8 cellular contexts compared by ENCODE assay signal in genomic region chr3:15360786-15361493, GRCh38. TPM values are rescaled to one million over a fixed set of nuclear protein-coding genes. Genes with fewer than 3 reads are reported as not detected.
A peak's percentile ranks its signal among the peaks of the same experiment; 100 is the strongest.
DNase-seq lines count a peak whose midpoint lies in the region; ATAC-seq and TF ChIP-seq lines count a peak whose summit lies in the region.

No MANE protein-coding gene starts in this region.

- no peaks in the 10 kb centered on the region for H3K27me3 ChIP-seq in CD4-positive, alpha-beta T cell (ENCODE audit: control insufficient read depth, insufficient read depth, low read length)

- H3K27ac Mint-ChIP-seq in CD4-positive, alpha-beta T cell, result peak overlapping the region; percentile 28
- H3K27ac Mint-ChIP-seq in activated naive CD8-positive, alpha-beta T cell treated with anti-CD3 and anti-CD28 coated beads, Interleukin-2, amount 10 ng/mL, durations not matched to agents 7 days and 5 days, result peak overlapping the region; percentile 10
- H3K27ac Mint-ChIP-seq in nephron, result peak overlapping the region; percentile 72 to 87 (median 75)

- no peaks in the 10 kb centered on the region for H3K9me3 Mint-ChIP-seq in CD4-positive, alpha-beta T cell
- H3K9me3 Mint-ChIP-seq in activated naive CD8-positive, alpha-beta T cell treated with anti-CD3 and anti-CD28 coated beads, Interleukin-2, amount 10 ng/mL, durations not matched to agents 7 days and 5 days, result no peaks in the 10 kb centered on the region
- peaks cover 5% of the 10 kb centered on the region for H3K9me3 Mint-ChIP-seq in nephron

- no peak overlapping the region for H3K4me3 Mint-ChIP-seq in CD4-positive, alpha-beta T cell
- H3K4me3 Mint-ChIP-seq in activated naive CD8-positive, alpha-beta T cell treated with anti-CD3 and anti-CD28 coated beads, Interleukin-2, amount 10 ng/mL, durations not matched to agents 7 days and 5 days, result no peak overlapping the region
- H3K4me3 Mint-ChIP-seq in nephron, result no peak overlapping the region

- no peak for ATAC-seq in CD4-positive, alpha-beta T cell (ENCODE audit: poor library complexity)
- ATAC-seq in HG03103 (IDR thresholded peaks at IDR 0.05; ENCODE audit: low read depth, unreplicated experiment) (peak; percentile 4), esophagus mucosa (no peak), HG02973 (IDR thresholded peaks at IDR 0.05; ENCODE audit: unreplicated experiment) (no peak)
- no peak for ATAC-seq in activated naive CD8-positive, alpha-beta T cell treated with anti-CD3 and anti-CD28 coated beads, Interleukin-2, amount 10 ng/mL, durations not matched to agents 7 days and 5 days (ENCODE audit: low read depth)

- intact Hi-C loops in CD4-positive, alpha-beta T cell (cut with DNase I, micrococcal nuclease), result no loop called here

- POLR2A ChIA-PET in CD4-positive, alpha-beta T cell (lab: Charles Lee), result interaction anchor here (1.1 to 1.7 kb wide), 5 partner anchors 13 to 155 kb away, joined by 3 to 7 read pairs (median 3); partner anchors contain the start of gene CAPN7
- POLR2A ChIA-PET in activated naive CD8-positive, alpha-beta T cell treated with anti-CD3 and anti-CD28 coated beads, Interleukin-2, amount 10 ng/mL, durations not matched to agents 7 days and 5 days (lab: Charles Lee), result no interaction called here

- no peaks in the 10 kb centered on the region for H3K36me3 Mint-ChIP-seq in CD4-positive, alpha-beta T cell (ENCODE audit: low read depth)
- peaks cover 2% of the 10 kb centered on the region for H3K36me3 Mint-ChIP-seq in activated naive CD8-positive, alpha-beta T cell treated with anti-CD3 and anti-CD28 coated beads, Interleukin-2, amount 10 ng/mL, durations not matched to agents 7 days and 5 days
- H3K36me3 Mint-ChIP-seq in nephron (ENCODE audit: low read depth), result no peaks in the 10 kb centered on the region

- CTCF ChIA-PET in CD4-positive, alpha-beta T cell (lab: Charles Lee), result interaction anchor here (1.6 to 1.8 kb wide), 4 partner anchors 9 to 93 kb away, joined by 3 to 7 read pairs (median 6); partner anchors contain the start of gene SH3BP5

- TF ChIP-seq CTCF in CD4-positive, alpha-beta T cell (IDR thresholded peaks at IDR 0.05), result no peak
- TF ChIP-seq CTCF in nephron (IDR thresholded peaks at IDR 0.05; ENCODE audit: unreplicated experiment in 3 of 3), result no peak

- no peaks in the 10 kb centered on the region for H3K9me3 ChIP-seq in CD4-positive, alpha-beta T cell (ENCODE audit: control insufficient read depth, low read length)

- no peak for DNase-seq in CD4-positive, alpha-beta T cell
- DNase-seq in activated naive CD8-positive, alpha-beta T cell treated with anti-CD3 and anti-CD28 coated beads, Interleukin-2, amount 10 ng/mL, durations not matched to agents 7 days and 5 days, result no peak
- no peak for DNase-seq in DMS79 (lab: John Stamatoyannopoulos, UW)
- no peak for DNase-seq in activated CD4-positive, alpha-beta T cell treated with anti-CD3 and anti-CD28 coated beads, Interleukin-2, amount 50 U/mL, for 4 hours

- peaks cover 45% of the 10 kb centered on the region for H3K4me1 Mint-ChIP-seq in CD4-positive, alpha-beta T cell (ENCODE audit: low read depth)
- peaks cover 30% of the 10 kb centered on the region for H3K4me1 Mint-ChIP-seq in activated naive CD8-positive, alpha-beta T cell treated with anti-CD3 and anti-CD28 coated beads, Interleukin-2, amount 10 ng/mL, durations not matched to agents 7 days and 5 days
- H3K4me1 Mint-ChIP-seq in nephron, result peaks cover 45% of the 10 kb centered on the region

- no peaks in the 10 kb centered on the region for H3K27me3 Mint-ChIP-seq in CD4-positive, alpha-beta T cell
- H3K27me3 Mint-ChIP-seq in activated naive CD8-positive, alpha-beta T cell treated with anti-CD3 and anti-CD28 coated beads, Interleukin-2, amount 10 ng/mL, durations not matched to agents 7 days and 5 days, result peaks cover 2% of the 10 kb centered on the region
- peaks cover 3% of the 10 kb centered on the region for H3K27me3 Mint-ChIP-seq in nephron (ENCODE audit: low read depth)

- H3K27ac ChIP-seq in CD4-positive, alpha-beta T cell (ENCODE audit: low read depth, low read length), result no peak overlapping the region

RNA-seq across cellular contexts. Expression of gene SH3BP5, which starts 28.6 kb away (rescaled TPM):
- total RNA-seq in CD4-positive, alpha-beta T cell, result 10 to 100 TPM; 16.8 to 17.7 TPM
- 10 to 100 TPM; 12.7 to 12.9 TPM for total RNA-seq in activated naive CD8-positive, alpha-beta T cell treated with anti-CD3 and anti-CD28 coated beads, Interleukin-2, amount 10 ng/mL, durations not matched to agents 7 days and 5 days
- 9.3 TPM for total RNA-seq in esophagus mucosa

Comparison
In these comparisons a context has a peak if more than half of its experiments do, and no peak if none do; other contexts are left out.
1. H3K27ac Mint-ChIP-seq: peak in every context shown above with its lines; median percentile 75 in nephron; 28 in CD4-positive, alpha-beta T cell; 10 in activated naive CD8-positive, alpha-beta T cell treated with anti-CD3 and anti-CD28 coated beads, Interleukin-2, amount 10 ng/mL, durations not matched to agents 7 days and 5 days.